8 cellular contexts compared by ENCODE assay signal in genomic region chr12:121530600-121531355, GRCh38. TPM values are rescaled to one million over a fixed set of nuclear protein-coding genes. Genes with fewer than 3 reads are reported as not detected.
DNase-seq lines count a peak whose midpoint lies in the region; ATAC-seq and TF ChIP-seq lines count a peak whose summit lies in the region.

No MANE protein-coding gene starts in this region.

- H3K27ac ChIP-seq in colonic mucosa = no peak overlapping the region

- no peaks in the 10 kb centered on the region for H3K27me3 ChIP-seq in colonic mucosa

- intact Hi-C loops in colonic mucosa (cut with DNase I) = no loop called here
- intact Hi-C loops in mucosa of descending colon (cut with DNase I, micrococcal nuclease) = no loop called here

- DNase-seq in Caki2 (ENCODE audit: low read depth) (peak; percentile 62), HT1080 (ENCODE audit: low read depth) (peak; percentile 81), colonic mucosa (peak; percentile 57), mucosa of descending colon (peak; percentile 59 to 85 (median 70)), KG1 (lab: John Stamatoyannopoulos, UW) (no peak), progenitor cell of endocrine pancreas (ENCODE audit: low spot score, unreplicated experiment) (no peak)
- peak; percentile 54 for DNase-seq in activated CD4-positive, CD25-positive, alpha-beta regulatory T cell treated with anti-CD3 and anti-CD28 coated beads, Interleukin-2, amount 50 U/mL, for 72 hours
- DNase-seq in stimulated activated naive CD4-positive, alpha-beta T cell treated with Interleukin-2 at 50 U/mL for 16 hours (lab: John Stamatoyannopoulos, UW) = peak; percentile 74

- H3K27me3 Mint-ChIP-seq in progenitor cell of endocrine pancreas = no peaks in the 10 kb centered on the region

- peak; percentile 77 for ATAC-seq in mucosa of descending colon

- no peak overlapping the region for H3K4me3 ChIP-seq in colonic mucosa
- no peak overlapping the region for H3K4me3 ChIP-seq in mucosa of descending colon

- H3K36me3 Mint-ChIP-seq in progenitor cell of endocrine pancreas (ENCODE audit: insufficient read depth) = peaks cover 12% of the 10 kb centered on the region

- no peak overlapping the region for H3K4me3 Mint-ChIP-seq in progenitor cell of endocrine pancreas (ENCODE audit: low read depth)

- TF ChIP-seq CTCF in colonic mucosa (IDR thresholded peaks at IDR 0.05) = no peak
- TF ChIP-seq CTCF in mucosa of descending colon (IDR thresholded peaks at IDR 0.05) = no peak
- no peak for TF ChIP-seq CTCF in progenitor cell of endocrine pancreas (IDR thresholded peaks at IDR 0.05; ENCODE audit: unreplicated experiment)

- no peaks in the 10 kb centered on the region for H3K9me3 Mint-ChIP-seq in progenitor cell of endocrine pancreas (ENCODE audit: low read depth)

- no peak overlapping the region for H3K27ac Mint-ChIP-seq in progenitor cell of endocrine pancreas

- H3K4me1 ChIP-seq in colonic mucosa (no peaks in the 10 kb centered on the region), mucosa of descending colon (ENCODE audit: low read depth) (peaks cover 6% of the 10 kb centered on the region)

- no peaks in the 10 kb centered on the region for H3K9me3 ChIP-seq in colonic mucosa
- no peaks in the 10 kb centered on the region for H3K9me3 ChIP-seq in mucosa of descending colon

- no peak overlapping the region for H3K9ac ChIP-seq in colonic mucosa (ENCODE audit: low read depth in 2 of 2, low read length in 2 of 2)

- in situ Hi-C loops in Caki2 (cut with HindIII; ENCODE audit: low pct_unique_long_range_greater_than_20kb, low sequenced_read_pairs) = no loop called here

- H3K36me3 ChIP-seq in colonic mucosa = no peaks in the 10 kb centered on the region
- H3K36me3 ChIP-seq in mucosa of descending colon (ENCODE audit: low read depth) = no peaks in the 10 kb centered on the region

- peaks cover 8% of the 10 kb centered on the region for H3K4me1 Mint-ChIP-seq in progenitor cell of endocrine pancreas (ENCODE audit: low read depth)

RNA-seq across cellular contexts. Expression of gene KDM2B, which starts 50.0 kb away (rescaled TPM):
- total RNA-seq in Caki2 (2014; rRNA removed; shearing (Covaris generic); ENCODE audit: low replicate concordance) = 25.8 and 76.6 TPM in 2 replicates
- total RNA-seq in HT1080 (2014; rRNA removed; shearing (Covaris generic)) = 18.2 and 39.2 TPM in 2 replicates
- polyA plus RNA-seq in HT1080 (2015; cell fraction: cytosol; rRNA removed) = 15.3 and 15.6 TPM in 2 replicates
- 30.0 and 33.3 TPM in 2 replicates for polyA plus RNA-seq in HT1080 (2015; cell fraction: nucleus; rRNA removed)
- total RNA-seq in colonic mucosa = 10 to 100 TPM; 14.7 to 24.5 TPM
- total RNA-seq in mucosa of descending colon = 10 to 100 TPM; 17.9 to 24.5 (median 18.3) TPM
- total RNA-seq in progenitor cell of endocrine pancreas = 74.0 and 79.2 TPM in 2 replicates

Comparison
In these comparisons a context has a peak if more than half of its experiments do, and no peak if none do; other contexts are left out.
1. DNase-seq: peak in Caki2 (single experiment), HT1080 (single experiment), activated CD4-positive, CD25-positive, alpha-beta regulatory T cell treated with anti-CD3 and anti-CD28 coated beads, Interleukin-2, amount 50 U/mL, for 72 hours (single experiment), colonic mucosa (single experiment), mucosa of descending colon (3 of 3) and stimulated activated naive CD4-positive, alpha-beta T cell treated with Interleukin-2 at 50 U/mL for 16 hours (single experiment); none in KG1 (single experiment) and progenitor cell of endocrine pancreas (single experiment).